In genomic region chr9:131641618-131642495, GRCh38 we compare ENCODE assay signal across 8 cellular contexts.
DNase-seq lines count a peak whose midpoint lies in the region; ATAC-seq, FAIRE-seq and TF ChIP-seq lines count a peak whose summit lies in the region.

No MANE protein-coding gene starts in this region.

- no peak for FAIRE-seq in H54 (lab: Jason Lieb, UNC)

- TF ChIP-seq CTCF in mucosa of descending colon (IDR thresholded peaks at IDR 0.05) = no peak

- ATAC-seq in stimulated activated naive CD8-positive, alpha-beta T cell treated with anti-CD3 and anti-CD28 coated beads, Interleukin-15, Interleukin-2, amounts not matched to agents 100 U/mL and 50 U/mL, for 24 hours = no peak
- ATAC-seq in mucosa of descending colon = peak; percentile 84

- no peak overlapping the region for H3K4me3 ChIP-seq in mucosa of descending colon

- intact Hi-C loops in mucosa of descending colon (cut with DNase I, micrococcal nuclease) = no loop called here

- H3K36me3 Mint-ChIP-seq in stimulated activated naive CD8-positive, alpha-beta T cell treated with anti-CD3 and anti-CD28 coated beads, Interleukin-15, Interleukin-2, amounts not matched to agents 100 ng/mL and 50 ng/mL, for 24 hours (ENCODE audit: low read depth) = peaks cover 56% of the 10 kb centered on the region

- H3K27ac Mint-ChIP-seq in stimulated activated naive CD8-positive, alpha-beta T cell treated with anti-CD3 and anti-CD28 coated beads, Interleukin-15, Interleukin-2, amounts not matched to agents 100 ng/mL and 50 ng/mL, for 24 hours = peak overlapping the region; percentile 91

- peaks cover 55% of the 10 kb centered on the region for H3K4me1 Mint-ChIP-seq in stimulated activated naive CD8-positive, alpha-beta T cell treated with anti-CD3 and anti-CD28 coated beads, Interleukin-15, Interleukin-2, amounts not matched to agents 100 ng/mL and 50 ng/mL, for 24 hours (ENCODE audit: low read depth)

- H3K4me1 ChIP-seq in mucosa of descending colon (ENCODE audit: low read depth) = peaks cover 17% of the 10 kb centered on the region

- DNase-seq in stimulated activated naive CD8-positive, alpha-beta T cell treated with anti-CD3 and anti-CD28 coated beads, Interleukin-15, Interleukin-2, amounts not matched to agents 100 U/mL and 50 U/mL, for 24 hours = no peak
- DNase-seq in cerebellar cortex (ENCODE audit: low spot score) (peak; percentile 18), mucosa of descending colon (peak; percentile 70 to 76 (median 73)), NOMO-1 (lab: John Stamatoyannopoulos, UW; ENCODE audit: unreplicated experiment in 2 of 2) (no peak), LoVo (ENCODE audit: low spot score) (no peak), H54 (ENCODE audit: insufficient read length, low spot score) (no peak), COR-L47 (lab: John Stamatoyannopoulos, UW) (no peak)

- H3K4me3 Mint-ChIP-seq in stimulated activated naive CD8-positive, alpha-beta T cell treated with anti-CD3 and anti-CD28 coated beads, Interleukin-15, Interleukin-2, amounts not matched to agents 100 ng/mL and 50 ng/mL, for 24 hours = no peak overlapping the region

- no peak for TF ChIP-seq POLR2A in H54 (IDR thresholded peaks at IDR 0.05; ENCODE audit: low read depth, low read length)

- H3K36me3 ChIP-seq in mucosa of descending colon (ENCODE audit: low read depth) = no peaks in the 10 kb centered on the region

- H3K9me3 ChIP-seq in mucosa of descending colon = no peaks in the 10 kb centered on the region

- H3K27me3 Mint-ChIP-seq in stimulated activated naive CD8-positive, alpha-beta T cell treated with anti-CD3 and anti-CD28 coated beads, Interleukin-15, Interleukin-2, amounts not matched to agents 100 ng/mL and 50 ng/mL, for 24 hours = no peaks in the 10 kb centered on the region

- no peaks in the 10 kb centered on the region for H3K9me3 Mint-ChIP-seq in stimulated activated naive CD8-positive, alpha-beta T cell treated with anti-CD3 and anti-CD28 coated beads, Interleukin-15, Interleukin-2, amounts not matched to agents 100 ng/mL and 50 ng/mL, for 24 hours

Comparison
In these comparisons a context has a peak if more than half of its experiments do, and no peak if none do; other contexts are left out.
1. DNase-seq: peak in cerebellar cortex (single experiment) and mucosa of descending colon (3 of 3); none in stimulated activated naive CD8-positive, alpha-beta T cell treated with anti-CD3 and anti-CD28 coated beads, Interleukin-15, Interleukin-2, amounts not matched to agents 100 U/mL and 50 U/mL, for 24 hours (single experiment), NOMO-1 (0 of 2), LoVo (single experiment), H54 (single experiment) and COR-L47 (single experiment).